In genomic region chr3:7959094-7959493, GRCh38 we compare ENCODE assay signal across 8 cellular contexts.
"Had no signal": no experiment of that assay in that cellular context is flagged by ENCODE, and none has a peak within 500 bp of the region (broad histone marks: within the 10 kb centered on the region; RNA-seq: fewer than 3 reads in every experiment).

No MANE protein-coding gene starts in this region.

- FAIRE-seq: G401.6, GM12878, GM12891, GM12892, GM18507, GM19239 had no signal

- H3K4me3 ChIP-seq: GM12878 had no signal

- DNase-seq: GDM1, GF-D8 had no signal

- ATAC-seq: GM12878 had no signal
